8 cellular contexts compared by ENCODE assay signal in genomic region chr19:55387736-55388497, GRCh38. TPM values are rescaled to one million over a fixed set of nuclear protein-coding genes. Genes with fewer than 3 reads are reported as not detected.
DNase-seq lines count a peak whose midpoint lies in the region; ATAC-seq and TF ChIP-seq lines count a peak whose summit lies in the region.

No MANE protein-coding gene starts in this region.

- H3K4me2 ChIP-seq in GM23248 (ENCODE audit: unreplicated experiment), result peak overlapping the region; percentile 95

- POLR2A ChIA-PET in RWPE1 (lab: Yijun Ruan, JAX; ENCODE audit: low non-redundant PET), result interaction anchor here (0.8 to 2.1 kb wide), 3 partner anchors 19 to 91 kb away, joined by 3 to 6 read pairs (median 3); partner anchors contain the start of gene UBE2S

- H2AFZ ChIP-seq in GM23248, result no peak overlapping the region

- in situ Hi-C loops in GM23248 (cut with MboI), result no loop called here

- H3K9me3 ChIP-seq in GM23248 (ENCODE audit: low read depth), result no peaks in the 10 kb centered on the region
- H3K9me3 ChIP-seq in psoas muscle, result no peaks in the 10 kb centered on the region

- H3K4me1 ChIP-seq in GM23248 (ENCODE audit: insufficient read depth) (peaks cover 33% of the 10 kb centered on the region), psoas muscle (peaks cover 32% of the 10 kb centered on the region)

- H3K27me3 ChIP-seq in GM23248 (replicated peaks; ENCODE audit: insufficient read depth), result no peaks in the 10 kb centered on the region
- H3K27me3 ChIP-seq in psoas muscle (ENCODE audit: insufficient read depth in 3 of 3, low read length in 2 of 3), result no peaks in the 10 kb centered on the region

- H3K27ac ChIP-seq in GM23248, result 0 out of 2 replicates have a peak overlapping the region, but pooled peaks have one; percentile 68
- H3K27ac ChIP-seq in RWPE1, result peak overlapping the region; percentile 98
- no peak overlapping the region for H3K27ac ChIP-seq in psoas muscle

- peak overlapping the region; percentile 92 for H3K9ac ChIP-seq in GM23248

- H3K36me3 ChIP-seq in GM23248 (ENCODE audit: low read depth) (peaks cover 27% of the 10 kb centered on the region; the same call in 1 of the 2 replicates), psoas muscle (ENCODE audit: insufficient read depth in 1 of 2, low read depth in 1 of 2) (peaks cover 8 to 59% of the 10 kb centered on the region in 2 donors)

- peaks cover 16% of the 10 kb centered on the region; the same call in 1 of the 2 replicates for H4K20me1 ChIP-seq in GM23248 (ENCODE audit: insufficient read depth)

- WGBS in GM23248 (ENCODE audit: low coverage in 1 of 2, low lambda C conversion rate in 2 of 2, missing lambda C conversion rate in 2 of 2), 2 experiments, result 87 to 90% methylated on average over 20 of the region's 24 CpGs
- 83 to 90% (median 86%) methylated on average over 24 of the region's 24 CpGs for WGBS in psoas muscle, 3 donors

- TF ChIP-seq CTCF in RWPE1 (conservative IDR thresholded peaks at IDR 0.05; ENCODE audit: low read depth) (no peak), epithelial cell of proximal tubule (conservative IDR thresholded peaks at IDR 0.05; ENCODE audit: low read depth, low read length) (no peak), psoas muscle (IDR thresholded peaks at IDR 0.05) (no peak)

- H3K9me2 ChIP-seq in GM23248 (ENCODE audit: insufficient read depth), result no peaks in the 10 kb centered on the region

- H3K79me2 ChIP-seq in GM23248 (ENCODE audit: insufficient read depth), result peaks cover 54% of the 10 kb centered on the region

- ATAC-seq in psoas muscle, result no peak

- no peak for DNase-seq in GM23248
- DNase-seq in RWPE1 (ENCODE audit: low spot score), result no peak
- no peak for DNase-seq in epithelial cell of proximal tubule (ENCODE audit: low read depth)
- DNase-seq in psoas muscle, result no peak
- DNase-seq in stimulated activated CD4-positive, alpha-beta T cell treated with anti-CD3 and anti-CD28 coated beads, Interleukin-4, amount 100 ng/mL, for 1 hour, result no peak
- no peak for DNase-seq in NCI-H446 (lab: John Stamatoyannopoulos, UW)
- DNase-seq in midbrain (lab: John Stamatoyannopoulos, UW), result no peak
- no peak for DNase-seq in MV-4-11 (lab: John Stamatoyannopoulos, UW)

- peaks cover 40% of the 10 kb centered on the region for H3F3A ChIP-seq in GM23248 (ENCODE audit: insufficient read depth)

- H3K4me3 ChIP-seq in GM23248 (peak overlapping the region; percentile 94), epithelial cell of proximal tubule (ENCODE audit: low read depth, low read length) (peak overlapping the region; percentile 99), psoas muscle (peak overlapping the region; percentile 81)

- intact Hi-C loops in psoas muscle (cut with DNase I), result loop anchor here (5.0 to 10.0 kb wide), 3 partner anchors 64 to 267 kb away; partner anchors contain the start of genes U2AF2 (in 1 of the 2) and ZNF784 (in 1 of the 2)

- CTCF ChIA-PET in RWPE1 (lab: Yijun Ruan, JAX), result interaction anchor here (0.6 to 1.2 kb wide), 2 partner anchors 94 to 116 kb away, joined by 3 to 5 read pairs; no protein-coding TSS in a partner anchor

RNA-seq across cellular contexts. Expression of gene RPL28, which starts 2.2 kb away (rescaled TPM):
- total RNA-seq in GM23248 (2014; rRNA removed; shearing (Covaris generic)), result 300 and 875 TPM in 2 replicates
- 530 and 536 TPM in 2 replicates for polyA plus RNA-seq in GM23248 (2016; fragmentation: Nextera tagmentation; extraction: Ambion mirVana)
- 412 and 480 TPM in 2 replicates for total RNA-seq in epithelial cell of proximal tubule
- total RNA-seq in psoas muscle, result 100 to 1,000 TPM; 548 to 810 (median 665) TPM
- polyA plus RNA-seq in psoas muscle, result 1,000 to 10,000 TPM in 1 of 3 donors, 100 to 1,000 TPM in 2; 547 to 1,362 (median 786) TPM

RNA-seq across cellular contexts. Expression of gene TMEM238, which starts 3.8 kb away (rescaled TPM):
- total RNA-seq in GM23248 (2014; rRNA removed; shearing (Covaris generic)), result 0.97 and 1.8 TPM in 2 replicates
- polyA plus RNA-seq in GM23248 (2016; fragmentation: Nextera tagmentation; extraction: Ambion mirVana) (not detected in 2 replicates), psoas muscle (under 1 TPM in 2 of 3 donors, not detected in 1; 0.10 to 0.17 TPM)
- total RNA-seq in epithelial cell of proximal tubule (16.3 and 21.4 TPM in 2 replicates), psoas muscle (1 to 10 TPM in 2 of 4 donors, under 1 TPM in 2; 0.28 to 2.9 (median 0.91) TPM)

RNA-seq across cellular contexts. Expression of gene TMEM190, which starts 11.3 kb away (rescaled TPM):
- not detected in 2 replicates for total RNA-seq in GM23248 (2014; rRNA removed; shearing (Covaris generic))
- 0.47 TPM in 1 of 2 replicates, not detected in the other for polyA plus RNA-seq in GM23248 (2016; fragmentation: Nextera tagmentation; extraction: Ambion mirVana)
- not detected in 2 replicates for total RNA-seq in epithelial cell of proximal tubule
- total RNA-seq in psoas muscle, result not detected
- not detected for polyA plus RNA-seq in psoas muscle

RNA-seq across cellular contexts. Expression of gene IL11, which starts 17.7 kb away (rescaled TPM):
- 12.8 and 28.7 TPM in 2 replicates for total RNA-seq in GM23248 (2014; rRNA removed; shearing (Covaris generic))
- polyA plus RNA-seq in GM23248 (2016; fragmentation: Nextera tagmentation; extraction: Ambion mirVana) (6.7 and 6.9 TPM in 2 replicates), psoas muscle (under 1 TPM in 1 of 3 donors, not detected in 2; 0.06 TPM)
- total RNA-seq in epithelial cell of proximal tubule (31.0 and 42.8 TPM in 2 replicates), psoas muscle (not detected)

RNA-seq across cellular contexts. Expression of gene UBE2S, which starts 19.7 kb away (rescaled TPM):
- 54.4 and 82.2 TPM in 2 replicates for total RNA-seq in GM23248 (2014; rRNA removed; shearing (Covaris generic))
- polyA plus RNA-seq in GM23248 (2016; fragmentation: Nextera tagmentation; extraction: Ambion mirVana) (106 and 107 TPM in 2 replicates), psoas muscle (10 to 100 TPM in 2 of 3 donors, 1 to 10 TPM in 1; 5.6 to 22.8 (median 16.6) TPM)
- total RNA-seq in epithelial cell of proximal tubule (383 and 458 TPM in 2 replicates), psoas muscle (10 to 100 TPM; 15.4 to 26.7 (median 21.2) TPM)
